In the genomic region with DNA sequence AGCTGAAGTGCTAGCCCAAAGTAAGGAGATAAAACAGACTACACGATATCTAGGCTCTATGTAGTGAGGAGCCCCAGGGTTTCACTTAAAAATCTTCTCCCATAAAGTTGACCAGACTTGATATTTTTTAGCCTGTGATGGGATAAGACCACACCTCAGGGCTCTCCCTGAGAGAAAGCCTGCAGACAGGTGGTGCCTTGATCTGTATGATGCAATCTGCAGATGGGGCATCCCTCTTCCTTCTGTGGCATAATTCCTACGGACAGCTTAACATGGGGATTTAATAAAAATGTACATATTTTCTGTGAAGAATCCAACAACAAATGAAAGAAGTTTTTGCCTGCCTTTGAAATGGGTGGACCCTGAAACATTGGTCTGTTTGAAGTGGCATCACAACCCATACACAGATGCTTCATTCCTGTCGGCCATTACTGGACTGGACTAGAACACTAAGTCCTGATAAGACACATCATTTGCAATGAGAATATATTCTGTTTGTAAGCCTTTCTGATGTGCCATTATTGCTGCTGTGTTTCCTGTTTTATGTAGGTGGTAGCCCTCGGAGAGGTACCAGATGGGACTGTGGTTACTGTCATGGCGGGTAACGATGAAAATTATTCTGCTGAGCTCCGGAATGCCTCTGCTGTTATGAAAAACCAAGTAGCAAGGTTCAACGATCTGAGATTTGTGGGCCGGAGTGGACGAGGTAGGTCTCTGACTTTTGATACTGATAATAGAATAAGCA, we compare ENCODE assay signal across 1 cellular context.
A peak's percentile ranks its signal among the peaks of the same experiment; 100 is the strongest.
TF ChIP-seq lines count a peak whose summit lies in the region.

No MANE protein-coding gene starts in this region.

TF ChIP-seq in K562, 482 proteins besides CTCF, POLR2A, EP300 and RAD21 (continued from another document):
- TF ChIP-seq, protein P1, sequence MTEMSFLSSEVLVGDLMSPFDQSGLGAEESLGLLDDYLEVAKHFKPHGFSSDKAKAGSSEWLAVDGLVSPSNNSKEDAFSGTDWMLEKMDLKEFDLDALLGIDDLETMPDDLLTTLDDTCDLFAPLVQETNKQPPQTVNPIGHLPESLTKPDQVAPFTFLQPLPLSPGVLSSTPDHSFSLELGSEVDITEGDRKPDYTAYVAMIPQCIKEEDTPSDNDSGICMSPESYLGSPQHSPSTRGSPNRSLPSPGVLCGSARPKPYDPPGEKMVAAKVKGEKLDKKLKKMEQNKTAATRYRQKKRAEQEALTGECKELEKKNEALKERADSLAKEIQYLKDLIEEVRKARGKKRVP (CRISPR knock-in tag; IDR thresholded peaks at IDR 0.05), result peak; percentile 58
- no peak for TF ChIP-seq NR2C1 (IDR thresholded peaks at IDR 0.05)
- TF ChIP-seq NR2C1 (tag; IDR thresholded peaks at IDR 0.05), result no peak
- TF ChIP-seq, protein P2, sequence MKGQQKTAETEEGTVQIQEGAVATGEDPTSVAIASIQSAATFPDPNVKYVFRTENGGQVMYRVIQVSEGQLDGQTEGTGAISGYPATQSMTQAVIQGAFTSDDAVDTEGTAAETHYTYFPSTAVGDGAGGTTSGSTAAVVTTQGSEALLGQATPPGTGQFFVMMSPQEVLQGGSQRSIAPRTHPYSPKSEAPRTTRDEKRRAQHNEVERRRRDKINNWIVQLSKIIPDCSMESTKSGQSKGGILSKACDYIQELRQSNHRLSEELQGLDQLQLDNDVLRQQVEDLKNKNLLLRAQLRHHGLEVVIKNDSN (CRISPR knock-in tag; IDR thresholded peaks at IDR 0.05), result no peak
- peak; percentile 55 for TF ChIP-seq ATF3 (IDR thresholded peaks at IDR 0.05)
- no peak for TF ChIP-seq ATF3 (CRISPR knock-in tag; conservative IDR thresholded peaks at IDR 0.05)
- peak; percentile 69 for TF ChIP-seq CEBPG (CRISPR knock-in tag; IDR thresholded peaks at IDR 0.05)
- TF ChIP-seq CEBPG (tag; conservative IDR thresholded peaks at IDR 0.05 in 1 of 2, IDR thresholded peaks at IDR 0.05 in 1 of 2), result peak; percentile 52 to 82; a peak in 3 of 4 replicates
- TF ChIP-seq ZSCAN32 (CRISPR knock-in tag; IDR thresholded peaks at IDR 0.05), result 0 out of 2 replicates have a peak, but pooled peaks have one; percentile 41
